ENCODE assay signal across 23 cellular contexts in the genomic region with DNA sequence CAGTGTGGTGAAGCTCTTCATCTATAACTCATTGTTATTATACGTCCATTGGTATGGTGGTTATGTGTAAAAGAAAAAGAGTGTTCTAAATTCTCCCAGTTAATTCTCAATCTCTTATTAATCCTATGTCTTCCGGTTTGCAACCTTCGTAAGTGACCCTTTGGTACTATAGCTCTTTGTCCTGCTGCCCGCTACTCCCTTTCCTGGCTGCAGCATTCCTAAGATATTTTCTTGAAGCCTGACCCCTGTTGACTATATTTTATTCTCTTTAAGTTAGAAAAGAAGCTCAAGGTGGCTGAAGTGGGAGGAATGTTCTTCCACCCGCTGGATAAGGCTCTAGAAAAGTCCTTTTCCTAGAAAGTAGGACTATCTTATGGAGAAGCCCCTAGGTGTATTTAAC.
"Had no signal": no experiment of that assay in that cellular context is flagged by ENCODE, and none has a peak within 500 bp of the region (broad histone marks: within the 10 kb centered on the region; RNA-seq: fewer than 3 reads in every experiment).

No MANE protein-coding gene starts in this region.

- H3K4me1 ChIP-seq: esophagus muscularis mucosa, left lung, pancreas, right lobe of liver, tibial nerve, upper lobe of left lung had no signal

- H3K27me3 Mint-ChIP-seq: stimulated activated naive B cell treated with anti-CD40 and anti-IgM and Interleukin-4, amounts not matched to agents 10 μg/mL and 1 μg/mL and 100 μg/mL, for 72 hours; stimulated activated naive CD8-positive, alpha-beta T cell treated with anti-CD3 and anti-CD28 coated beads, Interleukin-15, Interleukin-2, amounts not matched to agents 100 ng/mL and 50 ng/mL, for 24 hours had no signal

- ATAC-seq: left lung; naive thymus-derived CD8-positive, alpha-beta T cell; pancreas; right lobe of liver; stimulated activated naive B cell treated with anti-CD40 and anti-IgM and Interleukin-4, amounts not matched to agents 10 μg/mL and 1 μg/mL and 100 μg/mL, for 72 hours had no signal

- H3K36me3 Mint-ChIP-seq: stimulated activated naive B cell treated with anti-CD40 and anti-IgM and Interleukin-4, amounts not matched to agents 10 μg/mL and 1 μg/mL and 100 μg/mL, for 72 hours had no signal

- H3K27ac Mint-ChIP-seq: naive thymus-derived CD8-positive, alpha-beta T cell; nephron progenitor cell; stimulated activated naive B cell treated with anti-CD40 and anti-IgM and Interleukin-4, amounts not matched to agents 10 μg/mL and 1 μg/mL and 100 μg/mL, for 72 hours; stimulated activated naive CD8-positive, alpha-beta T cell treated with anti-CD3 and anti-CD28 coated beads, Interleukin-15, Interleukin-2, amounts not matched to agents 100 ng/mL and 50 ng/mL, for 24 hours had no signal

- H3K4me3 ChIP-seq: dorsolateral prefrontal cortex, esophagus muscularis mucosa, left lung, pancreas, right lobe of liver, thoracic aorta, tibial nerve, upper lobe of left lung had no signal

- H3K36me3 ChIP-seq: esophagus muscularis mucosa, left lung, neutrophil, pancreas, right lobe of liver, thoracic aorta, tibial nerve, upper lobe of left lung had no signal

- H3K4me1 Mint-ChIP-seq: stimulated activated naive B cell treated with anti-CD40 and anti-IgM and Interleukin-4, amounts not matched to agents 10 μg/mL and 1 μg/mL and 100 μg/mL, for 72 hours had no signal

- H3K27me3 ChIP-seq: dorsolateral prefrontal cortex, esophagus muscularis mucosa, left lung, neutrophil, pancreas, right lobe of liver, tibial nerve, upper lobe of left lung had no signal

- H3K4me3 Mint-ChIP-seq: naive thymus-derived CD8-positive, alpha-beta T cell; nephron progenitor cell; stimulated activated naive B cell treated with anti-CD40 and anti-IgM and Interleukin-4, amounts not matched to agents 10 μg/mL and 1 μg/mL and 100 μg/mL, for 72 hours; stimulated activated naive CD8-positive, alpha-beta T cell treated with anti-CD3 and anti-CD28 coated beads, Interleukin-15, Interleukin-2, amounts not matched to agents 100 ng/mL and 50 ng/mL, for 24 hours had no signal

- H3K27ac ChIP-seq: dorsolateral prefrontal cortex, esophagus muscularis mucosa, left lung, neutrophil, pancreas, right lobe of liver, thoracic aorta, tibial nerve, upper lobe of left lung had no signal

- H3K9me3 ChIP-seq: esophagus muscularis mucosa, neutrophil, pancreas, right lobe of liver, thoracic aorta, tibial nerve, upper lobe of left lung had no signal

- H3K9me3 Mint-ChIP-seq: stimulated activated naive CD8-positive, alpha-beta T cell treated with anti-CD3 and anti-CD28 coated beads, Interleukin-15, Interleukin-2, amounts not matched to agents 100 ng/mL and 50 ng/mL, for 24 hours had no signal

- DNase-seq: cerebellar nuclear complex; dorsolateral prefrontal cortex; effector CD4-positive, alpha-beta T cell; foreskin melanocyte; glutamatergic neuron; kidney; left lung; mesenchymal stem cell; naive thymus-derived CD8-positive, alpha-beta T cell; nephron progenitor cell; pancreas; retina; right lobe of liver; small intestine; stimulated activated CD4-positive, alpha-beta T cell treated with anti-CD3 and anti-CD28 coated beads, Interleukin-15, amount 100 ng/mL, for 24 hours; stimulated activated CD4-positive, alpha-beta T cell treated with anti-CD3 and anti-CD28 coated beads, Interleukin-2, amount 100 ng/mL, for 48 hours; stimulated activated naive B cell treated with anti-CD40 and anti-IgM and Interleukin-4, amounts not matched to agents 10 μg/mL and 1 μg/mL and 100 μg/mL, for 72 hours; upper lobe of left lung had no signal
